Comparison of ENCODE assay signal across 22 cellular contexts in genomic region chr17:64614266-64615011, GRCh38. TPM values are rescaled to one million over a fixed set of nuclear protein-coding genes. Genes with fewer than 3 reads are reported as not detected.
A peak's percentile ranks its signal among the peaks of the same experiment; 100 is the strongest.
DNase-seq lines count a peak whose midpoint lies in the region; ATAC-seq and TF ChIP-seq lines count a peak whose summit lies in the region.
"Had no signal": no experiment of that assay in that cellular context is flagged by ENCODE, and none has a peak within 500 bp of the region (broad histone marks: within the 10 kb centered on the region; RNA-seq: fewer than 3 reads in every experiment).

No MANE protein-coding gene starts in this region.

- in situ Hi-C loops in GM23248 (cut with MboI), result no loop called here

- 95 to 97% methylated on average over 2 of the region's 2 CpGs for WGBS in GM23248 (ENCODE audit: low coverage in 1 of 2, low lambda C conversion rate in 2 of 2, missing lambda C conversion rate in 2 of 2), 2 experiments

- intact Hi-C loops in sciatic nerve (cut with DNase I), result no loop called here

- H3K27me3 Mint-ChIP-seq in osteocyte (ENCODE audit: unreplicated experiment), result no peaks in the 10 kb centered on the region
- no peaks in the 10 kb centered on the region for H3K27me3 Mint-ChIP-seq in natural killer cell treated with Interleukin-12 subunit alpha and Interleukin-12 subunit beta and Interleukin-15 and Interleukin-18, amount 100 ng/mL, for 72 hours
- H3K27me3 Mint-ChIP-seq: activated CD4-positive, alpha-beta T cell treated with anti-CD3 and anti-CD28 coated beads, Interleukin-2, amount 10 ng/mL, durations not matched to agents 24 days and 14 days; activated CD8-positive, alpha-beta memory T cell treated with anti-CD3 and anti-CD28 coated beads, Interleukin-2, amount 10 ng/mL, durations not matched to agents 7 days and 5 days had no signal

- H3K79me2 ChIP-seq in GM23248 (ENCODE audit: insufficient read depth), result peaks cover 100% of the 10 kb centered on the region

- no peak overlapping the region for H2AFZ ChIP-seq in GM23248

- H3K4me1 ChIP-seq in GM23248 (ENCODE audit: insufficient read depth), result peaks cover 79% of the 10 kb centered on the region

- peaks cover 76% of the 10 kb centered on the region for H3F3A ChIP-seq in GM23248 (ENCODE audit: insufficient read depth)

- H4K20me1 ChIP-seq in GM23248 (ENCODE audit: insufficient read depth), result peaks cover 63% of the 10 kb centered on the region

- ATAC-seq in SK-N-SH treated with all-trans-retinoic acid at 6 μM for 48 hours (peak; percentile 31), sciatic nerve (no peak)
- ATAC-seq in natural killer cell treated with Interleukin-12 subunit alpha and Interleukin-12 subunit beta and Interleukin-15 and Interleukin-18, amount 100 ng/mL, for 72 hours, result no peak
- ATAC-seq: activated CD8-positive, alpha-beta memory T cell treated with anti-CD3 and anti-CD28 coated beads, Interleukin-2, amount 10 ng/mL, durations not matched to agents 7 days and 5 days; HCT116 had no signal

- H3K9ac ChIP-seq in GM23248, result no peak overlapping the region

- H3K4me3 Mint-ChIP-seq in osteocyte (ENCODE audit: unreplicated experiment), result no peak overlapping the region
- H3K4me3 Mint-ChIP-seq in natural killer cell treated with Interleukin-12 subunit alpha and Interleukin-12 subunit beta and Interleukin-15 and Interleukin-18, amount 100 ng/mL, for 72 hours, result no peak overlapping the region
- H3K4me3 Mint-ChIP-seq: activated CD4-positive, alpha-beta T cell treated with anti-CD3 and anti-CD28 coated beads, Interleukin-2, amount 10 ng/mL, durations not matched to agents 24 days and 14 days; activated CD8-positive, alpha-beta memory T cell treated with anti-CD3 and anti-CD28 coated beads, Interleukin-2, amount 10 ng/mL, durations not matched to agents 7 days and 5 days; T-helper 1 cell treated with Interleukin-12 subunit alpha and Interleukin-12 subunit beta and Interleukin-4 antibody, amounts not matched to agents 30 μg/mL and 1 μg/mL, for 36 hours had no signal

- H3K9me3 Mint-ChIP-seq in osteocyte (ENCODE audit: unreplicated experiment), result peaks cover 1% of the 10 kb centered on the region
- no peaks in the 10 kb centered on the region for H3K9me3 Mint-ChIP-seq in natural killer cell treated with Interleukin-12 subunit alpha and Interleukin-12 subunit beta and Interleukin-15 and Interleukin-18, amount 100 ng/mL, for 72 hours
- H3K9me3 Mint-ChIP-seq: T-helper 1 cell treated with Interleukin-12 subunit alpha and Interleukin-12 subunit beta and Interleukin-4 antibody, amounts not matched to agents 30 μg/mL and 1 μg/mL, for 36 hours had no signal

- H3K9me2 ChIP-seq in GM23248 (ENCODE audit: insufficient read depth), result no peaks in the 10 kb centered on the region

- no peaks in the 10 kb centered on the region for H3K36me3 Mint-ChIP-seq in osteocyte (ENCODE audit: unreplicated experiment)
- H3K36me3 Mint-ChIP-seq in natural killer cell treated with Interleukin-12 subunit alpha and Interleukin-12 subunit beta and Interleukin-15 and Interleukin-18, amount 100 ng/mL, for 72 hours, result no peaks in the 10 kb centered on the region

- H3K27me3 ChIP-seq in GM23248 (replicated peaks; ENCODE audit: insufficient read depth), result no peaks in the 10 kb centered on the region
- H3K27me3 ChIP-seq: neutrophil, upper lobe of right lung had no signal

- TF ChIP-seq CTCF in osteocyte (IDR thresholded peaks at IDR 0.05), result no peak

- H3K4me2 ChIP-seq in GM23248 (ENCODE audit: unreplicated experiment), result peak overlapping the region; percentile 57

- H3K27ac Mint-ChIP-seq in osteocyte (ENCODE audit: unreplicated experiment), result peak overlapping the region; percentile 78
- no peak overlapping the region for H3K27ac Mint-ChIP-seq in natural killer cell treated with Interleukin-12 subunit alpha and Interleukin-12 subunit beta and Interleukin-15 and Interleukin-18, amount 100 ng/mL, for 72 hours
- H3K27ac Mint-ChIP-seq: activated CD4-positive, alpha-beta T cell treated with anti-CD3 and anti-CD28 coated beads, Interleukin-2, amount 10 ng/mL, durations not matched to agents 24 days and 14 days; activated CD8-positive, alpha-beta memory T cell treated with anti-CD3 and anti-CD28 coated beads, Interleukin-2, amount 10 ng/mL, durations not matched to agents 7 days and 5 days; T-helper 1 cell treated with Interleukin-12 subunit alpha and Interleukin-12 subunit beta and Interleukin-4 antibody, amounts not matched to agents 30 μg/mL and 1 μg/mL, for 36 hours had no signal

- peak overlapping the region; percentile 17 for H3K27ac ChIP-seq in GM23248
- H3K27ac ChIP-seq: neutrophil, upper lobe of right lung had no signal

- no peaks in the 10 kb centered on the region for H3K9me3 ChIP-seq in GM23248 (ENCODE audit: low read depth)
- H3K9me3 ChIP-seq: Caco-2, neutrophil, upper lobe of right lung had no signal

- peaks cover 34% of the 10 kb centered on the region for H3K4me1 Mint-ChIP-seq in osteocyte (ENCODE audit: unreplicated experiment)
- peaks cover 8 to 17% of the 10 kb centered on the region in 2 donors for H3K4me1 Mint-ChIP-seq in natural killer cell treated with Interleukin-12 subunit alpha and Interleukin-12 subunit beta and Interleukin-15 and Interleukin-18, amount 100 ng/mL, for 72 hours (ENCODE audit: low read depth in 2 of 2)

- H3K36me3 ChIP-seq in GM23248 (ENCODE audit: low read depth), result peaks cover 15% of the 10 kb centered on the region; the same call in 1 of the 2 replicates
- H3K36me3 ChIP-seq: neutrophil, upper lobe of right lung had no signal

- peak overlapping the region; percentile 6; the same call in 1 of the 2 replicates for H3K4me3 ChIP-seq in GM23248
- H3K4me3 ChIP-seq: upper lobe of right lung had no signal

- no peak for DNase-seq in GM23248
- DNase-seq in fibroblast of peridontal ligament (ENCODE audit: extremely low read depth), result peak; percentile 62
- DNase-seq in osteocyte (ENCODE audit: extremely low spot score, unreplicated experiment), result no peak
- no peak for DNase-seq in sciatic nerve (ENCODE audit: low spot score)
- DNase-seq in natural killer cell treated with Interleukin-12 subunit alpha and Interleukin-12 subunit beta and Interleukin-15 and Interleukin-18, amount 100 ng/mL, for 72 hours (ENCODE audit: low spot score), result no peak
- DNase-seq in NCI-H146 (lab: John Stamatoyannopoulos, UW), result no peak
- no peak for DNase-seq in activated gamma-delta T cell (lab: John Stamatoyannopoulos, UW)
- DNase-seq: activated CD4-positive, alpha-beta T cell treated with anti-CD3 and anti-CD28 coated beads, Interleukin-2, amount 10 ng/mL, durations not matched to agents 24 days and 14 days; activated CD8-positive, alpha-beta memory T cell treated with anti-CD3 and anti-CD28 coated beads, Interleukin-2, amount 10 ng/mL, durations not matched to agents 7 days and 5 days; Caco-2; caudate nucleus; DND-41; erythroblast; left cardiac atrium; NCI-H1105; NCI-H748 treated with DMSO at 0.1 percent for 48 hours; SIG-M5; upper lobe of right lung had no signal

TF ChIP-seq in SK-N-SH treated with all-trans-retinoic acid at 6 μM for 48 hours, 23 proteins besides CTCF, POLR2A, EP300 and RAD21:
- TF ChIP-seq TOX (CRISPR knock-in tag; IDR thresholded peaks at IDR 0.05; ENCODE audit: borderline replicate concordance), result no peak
- no peak for TF ChIP-seq ZFP30 (CRISPR knock-in tag; IDR thresholded peaks at IDR 0.05)
- no peak for TF ChIP-seq TCF4 (CRISPR knock-in tag; IDR thresholded peaks at IDR 0.05; ENCODE audit: borderline replicate concordance)
- no peak for TF ChIP-seq ZNF8 (CRISPR knock-in tag; IDR thresholded peaks at IDR 0.05)
- no peak for TF ChIP-seq RARB (CRISPR knock-in tag; IDR thresholded peaks at IDR 0.05)
- TF ChIP-seq OSR1 (CRISPR knock-in tag; IDR thresholded peaks at IDR 0.05), result no peak
- no peak for TF ChIP-seq SNAI2 (CRISPR knock-in tag; IDR thresholded peaks at IDR 0.05)

RNA-seq across cellular contexts. Expression of gene SMURF2, which starts 47.7 kb away (rescaled TPM):
- 157 and 159 TPM in 2 replicates for total RNA-seq in GM23248 (2014; rRNA removed; shearing (Covaris generic))
- polyA plus RNA-seq in GM23248 (2016; fragmentation: Nextera tagmentation; extraction: Ambion mirVana), result 50.8 and 54.3 TPM in 2 replicates
- total RNA-seq in osteocyte (41.7 and 42.3 TPM in 2 replicates), sciatic nerve (29.8 TPM)
- 10 to 100 TPM; 18.0 to 26.1 TPM for total RNA-seq in natural killer cell treated with Interleukin-12 subunit alpha and Interleukin-12 subunit beta and Interleukin-15 and Interleukin-18, amount 100 ng/mL, for 72 hours
